In genomic region chr7:26090927-26091519, GRCh38 we compare ENCODE assay signal across 8 cellular contexts.
DNase-seq lines count a peak whose midpoint lies in the region; ATAC-seq and TF ChIP-seq lines count a peak whose summit lies in the region.

No MANE protein-coding gene starts in this region.

- no peaks in the 10 kb centered on the region for H3K27me3 Mint-ChIP-seq in T-cell
- H3K27me3 Mint-ChIP-seq in natural killer cell treated with Interleukin-12 subunit alpha and Interleukin-12 subunit beta and Interleukin-15 and Interleukin-18, amount 100 ng/mL, for 72 hours: no peaks in the 10 kb centered on the region

- H3K4me1 ChIP-seq in esophagus muscularis mucosa: peaks cover 0 to 4% (median 0%) of the 10 kb centered on the region in 4 donors

- intact Hi-C loops in esophagus muscularis mucosa (cut with DNase I): no loop called here

- peaks cover 0 to 3% (median 0%) of the 10 kb centered on the region in 4 donors for H3K27me3 ChIP-seq in esophagus muscularis mucosa

- no peak for TF ChIP-seq EP300 in esophagus muscularis mucosa (IDR thresholded peaks at IDR 0.05)

- TF ChIP-seq POLR2A in esophagus muscularis mucosa (IDR thresholded peaks at IDR 0.05; ENCODE audit: low read depth): no peak

- H3K4me1 Mint-ChIP-seq in T-cell: peaks cover 16 to 26% (median 24%) of the 10 kb centered on the region in 3 donors
- H3K4me1 Mint-ChIP-seq in natural killer cell treated with Interleukin-12 subunit alpha and Interleukin-12 subunit beta and Interleukin-15 and Interleukin-18, amount 100 ng/mL, for 72 hours (ENCODE audit: low read depth in 2 of 2): peaks cover 11 to 17% of the 10 kb centered on the region in 2 donors

- WGBS in esophagus muscularis mucosa: 10% methylated on average over 6 of the region's 6 CpGs

- H3K27ac Mint-ChIP-seq in T-cell: peak overlapping the region in 1 of 2 donors; percentile 62
- peak overlapping the region; percentile 6 to 17 for H3K27ac Mint-ChIP-seq in natural killer cell treated with Interleukin-12 subunit alpha and Interleukin-12 subunit beta and Interleukin-15 and Interleukin-18, amount 100 ng/mL, for 72 hours

- peak; percentile 73 for DNase-seq in AG08395 (ENCODE audit: low spot score)
- peak; percentile 67 for DNase-seq in GM12865 (ENCODE audit: low read depth)
- peak; percentile 72 for DNase-seq in NCI-H1105 (lab: John Stamatoyannopoulos, UW)
- DNase-seq in T-cell: peak in 1 of 34 experiments; percentile 9
- no peak for DNase-seq in esophagus muscularis mucosa (ENCODE audit: extremely low spot score)
- no peak for DNase-seq in natural killer cell treated with Interleukin-12 subunit alpha and Interleukin-12 subunit beta and Interleukin-15 and Interleukin-18, amount 100 ng/mL, for 72 hours (ENCODE audit: low spot score)
- DNase-seq in OCI-M2 (lab: John Stamatoyannopoulos, UW; ENCODE audit: unreplicated experiment): no peak
- DNase-seq in effector CD4-positive, alpha-beta T cell: no peak

- peak; percentile 57 to 75 (median 68) for ATAC-seq in T-cell (replicated peaks in 1 of 4)
- peak; percentile 55 to 56 for ATAC-seq in natural killer cell treated with Interleukin-12 subunit alpha and Interleukin-12 subunit beta and Interleukin-15 and Interleukin-18, amount 100 ng/mL, for 72 hours

- no peaks in the 10 kb centered on the region for H3K36me3 Mint-ChIP-seq in T-cell
- H3K36me3 Mint-ChIP-seq in natural killer cell treated with Interleukin-12 subunit alpha and Interleukin-12 subunit beta and Interleukin-15 and Interleukin-18, amount 100 ng/mL, for 72 hours: no peaks in the 10 kb centered on the region

- H3K9me3 Mint-ChIP-seq in T-cell: no peaks in the 10 kb centered on the region
- H3K9me3 Mint-ChIP-seq in natural killer cell treated with Interleukin-12 subunit alpha and Interleukin-12 subunit beta and Interleukin-15 and Interleukin-18, amount 100 ng/mL, for 72 hours: no peaks in the 10 kb centered on the region

- no peaks in the 10 kb centered on the region for H3K9me3 ChIP-seq in esophagus muscularis mucosa

- peak overlapping the region in 1 of 3 donors; percentile 6 for H3K4me3 Mint-ChIP-seq in T-cell
- H3K4me3 Mint-ChIP-seq in natural killer cell treated with Interleukin-12 subunit alpha and Interleukin-12 subunit beta and Interleukin-15 and Interleukin-18, amount 100 ng/mL, for 72 hours: peak overlapping the region; percentile 60

- no peaks in the 10 kb centered on the region for H3K36me3 ChIP-seq in esophagus muscularis mucosa

- CTCF ChIA-PET in T-cell (lab: Charles Lee): interaction anchor here (0.6 to 4.3 kb wide), 43 partner anchors 11 to 569 kb away, joined by 3 to 50 read pairs (median 5); partner anchors contain the start of gene CBX3 (in 1 of the 2)

- H3K4me3 ChIP-seq in GM12865 (ENCODE audit: low read depth, low read length) (no peak overlapping the region), esophagus muscularis mucosa (no peak overlapping the region)

- H3K27ac ChIP-seq in esophagus muscularis mucosa (replicated peaks in 1 of 4): no peak overlapping the region

- POLR2A ChIA-PET in T-cell (lab: Charles Lee): interaction anchor here (0.6 to 1.3 kb wide), 4 partner anchors 92 to 254 kb away, joined by 4 to 10 read pairs (median 4); no protein-coding TSS in a partner anchor

- TF ChIP-seq CTCF in GM12865 (IDR thresholded peaks at IDR 0.05; ENCODE audit: insufficient read depth, low read depth, low read length, missing control alignments): peak; percentile 49
- peak; percentile 54 to 63 (median 55) for TF ChIP-seq CTCF in esophagus muscularis mucosa (IDR thresholded peaks at IDR 0.05)

Comparison
In these comparisons a context has a peak if more than half of its experiments do, and no peak if none do; other contexts are left out.
1. DNase-seq: peak in AG08395 (single experiment), GM12865 (single experiment) and NCI-H1105 (single experiment); none in esophagus muscularis mucosa (single experiment), natural killer cell treated with Interleukin-12 subunit alpha and Interleukin-12 subunit beta and Interleukin-15 and Interleukin-18, amount 100 ng/mL, for 72 hours (single experiment), OCI-M2 (single experiment) and effector CD4-positive, alpha-beta T cell (single experiment).